1 cellular context compared by ENCODE assay signal in the genomic region with DNA sequence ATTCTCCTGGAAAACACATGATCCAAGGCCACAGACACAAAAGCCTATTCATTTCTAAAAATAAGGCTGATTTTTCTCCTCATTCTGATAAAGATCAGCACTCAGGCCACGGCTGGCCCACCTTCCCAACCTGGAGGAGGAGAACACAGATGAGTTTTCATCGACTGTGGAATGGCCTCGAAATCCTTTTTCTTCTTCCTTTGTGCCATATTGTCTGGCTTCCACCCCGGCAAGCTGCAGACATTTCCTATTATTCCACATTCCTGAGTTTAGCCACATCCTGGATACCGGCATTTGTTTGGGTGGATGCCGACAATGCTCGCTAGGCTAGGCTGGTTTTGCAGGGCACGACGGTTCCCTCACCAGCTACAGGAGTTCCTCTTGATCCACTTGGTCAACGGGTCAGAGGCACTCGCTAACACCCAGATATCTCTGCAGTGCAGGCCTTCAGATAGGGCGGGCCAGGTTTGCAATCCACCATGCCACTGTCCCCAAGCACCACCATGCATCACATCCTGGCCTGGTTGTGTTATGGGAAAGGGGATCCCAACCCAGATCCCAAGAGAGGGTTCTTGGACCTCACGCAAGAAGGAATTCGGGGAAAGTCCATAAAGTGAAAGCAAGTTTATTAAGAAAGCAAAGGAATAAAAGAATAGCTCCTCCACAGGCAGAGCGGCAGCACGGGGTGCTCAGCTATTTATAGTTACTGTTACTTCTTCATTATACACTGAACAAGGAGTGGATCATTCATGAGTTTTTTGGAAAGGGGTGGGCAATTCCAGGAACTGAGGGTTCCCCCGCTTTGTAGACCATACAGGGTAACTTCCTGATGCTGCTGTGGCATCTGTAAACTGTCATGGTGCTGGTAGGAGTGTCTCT.
TF ChIP-seq lines count a peak whose summit lies in the region.

No MANE protein-coding gene starts in this region.

TF ChIP-seq in K562, 482 proteins besides CTCF, POLR2A, EP300 and RAD21 (continued from another document and continues in another):
- TF ChIP-seq, protein P1, sequence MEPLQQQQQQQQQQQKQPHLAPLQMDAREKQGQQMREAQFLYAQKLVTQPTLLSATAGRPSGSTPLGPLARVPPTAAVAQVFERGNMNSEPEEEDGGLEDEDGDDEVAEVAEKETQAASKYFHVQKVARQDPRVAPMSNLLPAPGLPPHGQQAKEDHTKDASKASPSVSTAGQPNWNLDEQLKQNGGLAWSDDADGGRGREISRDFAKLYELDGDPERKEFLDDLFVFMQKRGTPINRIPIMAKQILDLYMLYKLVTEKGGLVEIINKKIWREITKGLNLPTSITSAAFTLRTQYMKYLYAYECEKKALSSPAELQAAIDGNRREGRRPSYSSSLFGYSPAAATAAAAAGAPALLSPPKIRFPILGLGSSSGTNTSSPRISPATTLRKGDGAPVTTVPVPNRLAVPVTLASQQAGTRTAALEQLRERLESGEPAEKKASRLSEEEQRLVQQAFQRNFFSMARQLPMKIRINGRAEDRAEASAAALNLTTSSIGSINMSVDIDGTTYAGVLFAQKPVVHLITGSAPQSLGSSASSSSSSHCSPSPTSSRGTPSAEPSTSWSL (CRISPR knock-in tag; IDR thresholded peaks at IDR 0.05; ENCODE audit: borderline replicate concordance): no peak
- TF ChIP-seq, protein P2, sequence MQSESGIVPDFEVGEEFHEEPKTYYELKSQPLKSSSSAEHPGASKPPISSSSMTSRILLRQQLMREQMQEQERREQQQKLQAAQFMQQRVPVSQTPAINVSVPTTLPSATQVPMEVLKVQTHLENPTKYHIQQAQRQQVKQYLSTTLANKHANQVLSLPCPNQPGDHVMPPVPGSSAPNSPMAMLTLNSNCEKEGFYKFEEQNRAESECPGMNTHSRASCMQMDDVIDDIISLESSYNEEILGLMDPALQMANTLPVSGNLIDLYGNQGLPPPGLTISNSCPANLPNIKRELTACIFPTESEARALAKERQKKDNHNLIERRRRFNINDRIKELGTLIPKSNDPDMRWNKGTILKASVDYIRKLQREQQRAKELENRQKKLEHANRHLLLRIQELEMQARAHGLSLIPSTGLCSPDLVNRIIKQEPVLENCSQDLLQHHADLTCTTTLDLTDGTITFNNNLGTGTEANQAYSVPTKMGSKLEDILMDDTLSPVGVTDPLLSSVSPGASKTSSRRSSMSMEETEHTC (IDR thresholded peaks at IDR 0.05): no peak
- no peak for TF ChIP-seq SRSF7 (optimal IDR thresholded peaks at IDR 0.05; ENCODE audit: low read depth, low read length)
- TF ChIP-seq, protein P3, sequence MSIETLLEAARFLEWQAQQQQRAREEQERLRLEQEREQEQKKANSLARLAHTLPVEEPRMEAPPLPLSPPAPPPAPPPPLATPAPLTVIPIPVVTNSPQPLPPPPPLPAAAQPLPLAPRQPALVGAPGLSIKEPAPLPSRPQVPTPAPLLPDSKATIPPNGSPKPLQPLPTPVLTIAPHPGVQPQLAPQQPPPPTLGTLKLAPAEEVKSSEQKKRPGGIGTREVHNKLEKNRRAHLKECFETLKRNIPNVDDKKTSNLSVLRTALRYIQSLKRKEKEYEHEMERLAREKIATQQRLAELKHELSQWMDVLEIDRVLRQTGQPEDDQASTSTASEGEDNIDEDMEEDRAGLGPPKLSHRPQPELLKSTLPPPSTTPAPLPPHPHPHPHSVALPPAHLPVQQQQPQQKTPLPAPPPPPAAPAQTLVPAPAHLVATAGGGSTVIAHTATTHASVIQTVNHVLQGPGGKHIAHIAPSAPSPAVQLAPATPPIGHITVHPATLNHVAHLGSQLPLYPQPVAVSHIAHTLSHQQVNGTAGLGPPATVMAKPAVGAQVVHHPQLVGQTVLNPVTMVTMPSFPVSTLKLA (conservative IDR thresholded peaks at IDR 0.05): peak; percentile 20 to 59; a peak in 2 of 4 replicates
- TF ChIP-seq ATF7 (IDR thresholded peaks at IDR 0.05): peak; percentile 59; the same call in 1 of the 2 replicates
- no peak for TF ChIP-seq TEAD2 (tag; IDR thresholded peaks at IDR 0.05)
- 0 out of 2 replicates have a peak, but pooled peaks have one; percentile 16 for TF ChIP-seq POLR2G (IDR thresholded peaks at IDR 0.05; ENCODE audit: low read depth, low read length)
- TF ChIP-seq SIX5 (IDR thresholded peaks at IDR 0.05; ENCODE audit: borderline replicate concordance in 1 of 2, insufficient read depth in 1 of 2, low read depth in 1 of 2, low read length in 2 of 2): no peak
- TF ChIP-seq ZNF778 (CRISPR knock-in tag; IDR thresholded peaks at IDR 0.05): no peak
- no peak for TF ChIP-seq ZNF140 (CRISPR knock-in tag; IDR thresholded peaks at IDR 0.05)
- TF ChIP-seq ARID1B (IDR thresholded peaks at IDR 0.05): peak; percentile 74
- TF ChIP-seq MTA3 (IDR thresholded peaks at IDR 0.05; ENCODE audit: borderline replicate concordance): peak; percentile 41; the same call in 1 of the 2 replicates
- peak; percentile 53 for TF ChIP-seq CTBP1 (IDR thresholded peaks at IDR 0.05; ENCODE audit: borderline replicate concordance)
- TF ChIP-seq GATA2 (CRISPR knock-in tag; IDR thresholded peaks at IDR 0.05): no peak
- TF ChIP-seq FOXK2 (conservative IDR thresholded peaks at IDR 0.05 in 1 of 2, IDR thresholded peaks at IDR 0.05 in 1 of 2; ENCODE audit: low read depth in 2 of 2): peak in 1 of 2 experiments; percentile 32; a peak in 1 of 4 replicates
- TF ChIP-seq KAT8 (IDR thresholded peaks at IDR 0.05; ENCODE audit: low read depth): no peak
- no peak for TF ChIP-seq SNIP1 (IDR thresholded peaks at IDR 0.05; ENCODE audit: low read depth)
- no peak for TF ChIP-seq KLF10 (CRISPR knock-in tag; IDR thresholded peaks at IDR 0.05)
- peak; percentile 66 for TF ChIP-seq VEZF1 (CRISPR knock-in tag; IDR thresholded peaks at IDR 0.05)
- TF ChIP-seq L3MBTL2 (IDR thresholded peaks at IDR 0.05): peak; percentile 12; the same call in 1 of the 2 replicates
- no peak for TF ChIP-seq NFXL1 (CRISPR knock-in tag; IDR thresholded peaks at IDR 0.05)
- no peak for TF ChIP-seq RHOXF2B (CRISPR knock-in tag; conservative IDR thresholded peaks at IDR 0.05)
- TF ChIP-seq E2F4 (CRISPR knock-in tag; IDR thresholded peaks at IDR 0.05; ENCODE audit: low read depth): no peak
- no peak; the same call in 1 of the 2 replicates for TF ChIP-seq JUND (IDR thresholded peaks at IDR 0.05; ENCODE audit: borderline replicate concordance, low read depth, low read length)
- TF ChIP-seq JUND (tag; IDR thresholded peaks at IDR 0.05; ENCODE audit: borderline replicate concordance, low read depth, low read length): no peak
- TF ChIP-seq KAT2B (IDR thresholded peaks at IDR 0.05; ENCODE audit: low read depth, low read length): no peak
- TF ChIP-seq HDAC2 (IDR thresholded peaks at IDR 0.05): peak; percentile 25; the same call in 1 of the 2 replicates
- no peak for TF ChIP-seq ZNF77 (CRISPR knock-in tag; IDR thresholded peaks at IDR 0.05)
- TF ChIP-seq RBFOX2 (IDR thresholded peaks at IDR 0.05; ENCODE audit: low read depth, low read length): 0 out of 2 replicates have a peak, but pooled peaks have one; percentile 38
- TF ChIP-seq GATAD2B (IDR thresholded peaks at IDR 0.05; ENCODE audit: borderline replicate concordance): 0 out of 2 replicates have a peak, but pooled peaks have one; percentile 15
- TF ChIP-seq ZNF408 (CRISPR knock-in tag; IDR thresholded peaks at IDR 0.05; ENCODE audit: low read depth): no peak
- TF ChIP-seq ZNF174 (CRISPR knock-in tag; IDR thresholded peaks at IDR 0.05): no peak
- TF ChIP-seq, protein P4, sequence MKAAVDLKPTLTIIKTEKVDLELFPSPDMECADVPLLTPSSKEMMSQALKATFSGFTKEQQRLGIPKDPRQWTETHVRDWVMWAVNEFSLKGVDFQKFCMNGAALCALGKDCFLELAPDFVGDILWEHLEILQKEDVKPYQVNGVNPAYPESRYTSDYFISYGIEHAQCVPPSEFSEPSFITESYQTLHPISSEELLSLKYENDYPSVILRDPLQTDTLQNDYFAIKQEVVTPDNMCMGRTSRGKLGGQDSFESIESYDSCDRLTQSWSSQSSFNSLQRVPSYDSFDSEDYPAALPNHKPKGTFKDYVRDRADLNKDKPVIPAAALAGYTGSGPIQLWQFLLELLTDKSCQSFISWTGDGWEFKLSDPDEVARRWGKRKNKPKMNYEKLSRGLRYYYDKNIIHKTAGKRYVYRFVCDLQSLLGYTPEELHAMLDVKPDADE (conservative IDR thresholded peaks at IDR 0.05; ENCODE audit: control insufficient read depth, low read depth, low read length): no peak
- peak; percentile 51; the same call in 1 of the 2 replicates for TF ChIP-seq EHMT2 (IDR thresholded peaks at IDR 0.05)
- TF ChIP-seq CREB3L1 (IDR thresholded peaks at IDR 0.05; ENCODE audit: borderline replicate concordance, low read depth): peak; percentile 28; the same call in 1 of the 2 replicates
- TF ChIP-seq CBX8 (IDR thresholded peaks at IDR 0.05; ENCODE audit: borderline replicate concordance, extremely low read depth, low read depth, low read length, poor library complexity, severe bottlenecking): no peak
- TF ChIP-seq LARP7 (IDR thresholded peaks at IDR 0.05): 0 out of 2 replicates have a peak, but pooled peaks have one; percentile 45
- no peak for TF ChIP-seq ZSCAN32 (CRISPR knock-in tag; IDR thresholded peaks at IDR 0.05)
- TF ChIP-seq, protein P5, sequence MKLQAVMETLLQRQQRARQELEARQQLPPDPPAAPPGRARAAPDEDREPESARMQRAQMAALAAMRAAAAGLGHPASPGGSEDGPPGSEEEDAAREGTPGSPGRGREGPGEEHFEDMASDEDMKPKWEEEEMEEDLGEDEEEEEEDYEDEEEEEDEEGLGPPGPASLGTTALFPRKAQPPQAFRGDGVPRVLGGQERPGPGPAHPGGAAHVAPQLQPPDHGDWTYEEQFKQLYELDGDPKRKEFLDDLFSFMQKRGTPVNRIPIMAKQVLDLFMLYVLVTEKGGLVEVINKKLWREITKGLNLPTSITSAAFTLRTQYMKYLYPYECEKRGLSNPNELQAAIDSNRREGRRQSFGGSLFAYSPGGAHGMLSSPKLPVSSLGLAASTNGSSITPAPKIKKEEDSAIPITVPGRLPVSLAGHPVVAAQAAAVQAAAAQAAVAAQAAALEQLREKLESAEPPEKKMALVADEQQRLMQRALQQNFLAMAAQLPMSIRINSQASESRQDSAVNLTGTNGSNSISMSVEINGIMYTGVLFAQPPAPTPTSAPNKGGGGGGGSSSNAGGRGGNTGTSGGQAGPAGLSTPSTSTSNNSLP (IDR thresholded peaks at IDR 0.05; ENCODE audit: borderline replicate concordance, low read depth, low read length): 0 out of 2 replicates have a peak, but pooled peaks have one; percentile 14
- TF ChIP-seq ZNF583 (CRISPR knock-in tag; IDR thresholded peaks at IDR 0.05): no peak
- TF ChIP-seq RBM25 (IDR thresholded peaks at IDR 0.05; ENCODE audit: low read depth, low read length, severe bottlenecking): no peak
- TF ChIP-seq ZBTB43 (CRISPR knock-in tag; IDR thresholded peaks at IDR 0.05): no peak
- TF ChIP-seq ZNF23 (CRISPR knock-in tag; IDR thresholded peaks at IDR 0.05): no peak
- TF ChIP-seq PML (IDR thresholded peaks at IDR 0.05; ENCODE audit: low read length): peak; percentile 45; the same call in 1 of the 2 replicates
- no peak for TF ChIP-seq ZNF561 (CRISPR knock-in tag; conservative IDR thresholded peaks at IDR 0.05)
- no peak for TF ChIP-seq NCOA4 (IDR thresholded peaks at IDR 0.05; ENCODE audit: partially characterized antibody)
- TF ChIP-seq NFRKB (IDR thresholded peaks at IDR 0.05; ENCODE audit: low read depth): peak; percentile 37; the same call in 1 of the 2 replicates
- peak; percentile 58 for TF ChIP-seq HDAC3 (IDR thresholded peaks at IDR 0.05; ENCODE audit: borderline replicate concordance, partially characterized antibody)
- 0 out of 2 replicates have a peak, but pooled peaks have one; percentile 20 for TF ChIP-seq SMARCC2 (IDR thresholded peaks at IDR 0.05; ENCODE audit: low read depth)
- TF ChIP-seq NFIC (IDR thresholded peaks at IDR 0.05): peak; percentile 22; the same call in 1 of the 2 replicates
- TF ChIP-seq ZNF324 (CRISPR knock-in tag; IDR thresholded peaks at IDR 0.05): no peak
- TF ChIP-seq IRF2 (CRISPR knock-in tag; IDR thresholded peaks at IDR 0.05): no peak
